ENCODE assay signal across 25 cellular contexts in genomic region chr17:78438694-78439325, GRCh38.
DNase-seq lines count a peak whose midpoint lies in the region; ATAC-seq and TF ChIP-seq lines count a peak whose summit lies in the region.
"Had no signal": no experiment of that assay in that cellular context is flagged by ENCODE, and none has a peak within 500 bp of the region (broad histone marks: within the 10 kb centered on the region; RNA-seq: fewer than 3 reads in every experiment).

No MANE protein-coding gene starts in this region.

- no peak overlapping the region for H3K9ac ChIP-seq in colonic mucosa (ENCODE audit: low read depth in 2 of 2, low read length in 2 of 2)
- H3K9ac ChIP-seq: parathyroid adenoma had no signal

- in situ Hi-C loops in transverse colon (cut with MboI; ENCODE audit: low pct_ligation_motif_present in 1 of 4, low pct_unique_long_range_greater_than_20kb in 1 of 4, low sequenced_read_pairs in 3 of 4), result loop anchor here in 1 of 4 donors (25.0 kb wide), 1 partner anchor 352 kb away; no protein-coding TSS in a partner anchor

- H3K36me3 Mint-ChIP-seq in activated CD8-positive, alpha-beta memory T cell treated with anti-CD3 and anti-CD28 coated beads, Interleukin-2, amount 10 ng/mL, durations not matched to agents 7 days and 5 days, result no peaks in the 10 kb centered on the region
- H3K36me3 Mint-ChIP-seq in GM23338 (ENCODE audit: low read depth), result peaks cover 4% of the 10 kb centered on the region; the same call in 1 of the 3 replicates
- peaks cover 16% of the 10 kb centered on the region for H3K36me3 Mint-ChIP-seq in effector memory CD8-positive, alpha-beta T cell (ENCODE audit: insufficient read depth)
- H3K36me3 Mint-ChIP-seq in progenitor cell of endocrine pancreas (ENCODE audit: insufficient read depth), result no peaks in the 10 kb centered on the region

- peak; percentile 18 for ATAC-seq in activated CD8-positive, alpha-beta memory T cell treated with anti-CD3 and anti-CD28 coated beads, Interleukin-2, amount 10 ng/mL, durations not matched to agents 7 days and 5 days
- ATAC-seq in GM23338 (no peak), body of pancreas (no peak)
- peak; percentile 16 for ATAC-seq in effector memory CD8-positive, alpha-beta T cell (replicated peaks)
- ATAC-seq: heart right ventricle, HepG2, left colon, Panc1, right lobe of liver had no signal

- H3K4me3 Mint-ChIP-seq in activated CD8-positive, alpha-beta memory T cell treated with anti-CD3 and anti-CD28 coated beads, Interleukin-2, amount 10 ng/mL, durations not matched to agents 7 days and 5 days, result no peak overlapping the region
- no peak overlapping the region for H3K4me3 Mint-ChIP-seq in GM23338
- H3K4me3 Mint-ChIP-seq in effector memory CD8-positive, alpha-beta T cell, result no peak overlapping the region
- no peak overlapping the region for H3K4me3 Mint-ChIP-seq in progenitor cell of endocrine pancreas (ENCODE audit: low read depth)

- no peak for DNase-seq in activated CD8-positive, alpha-beta memory T cell treated with anti-CD3 and anti-CD28 coated beads, Interleukin-2, amount 10 ng/mL, durations not matched to agents 7 days and 5 days
- DNase-seq in activated CD8-positive, alpha-beta memory T cell treated with anti-CD3 and anti-CD28 coated beads, Interleukin-2, amount 50 U/mL, for 4 hours, result no peak
- peak; percentile 25 for DNase-seq in GM23338 (ENCODE audit: low spot score)
- no peak for DNase-seq in effector memory CD8-positive, alpha-beta T cell
- DNase-seq in progenitor cell of endocrine pancreas (ENCODE audit: low spot score, unreplicated experiment), result no peak
- DNase-seq in transverse colon, result no peak
- DNase-seq in body of pancreas, result no peak
- DNase-seq in colonic mucosa, result no peak
- DNase-seq: activated CD4-positive, alpha-beta T cell treated with anti-CD3 and anti-CD28 coated beads for 4 hours; BE2C; cerebellar nuclear complex; heart right ventricle; left colon; NCI-H1048; NCI-H1694 treated with DMSO at 0.1 percent for 48 hours; NCI-H2171 treated with DMSO at 0.1 percent for 48 hours; NCI-H524 treated with DMSO at 0.1 percent for 48 hours; NK-92 treated with Interleukin-12 subunit alpha and Interleukin-12 subunit beta, amount 100 ng/mL, for 24 hours; right lobe of liver; SIG-M5; trophoblast cell had no signal

- H3K79me2 ChIP-seq in GM23338 (replicated peaks; ENCODE audit: insufficient read depth), result no peaks in the 10 kb centered on the region
- H3K79me2 ChIP-seq: parathyroid adenoma had no signal

- H3K4me1 Mint-ChIP-seq in activated CD8-positive, alpha-beta memory T cell treated with anti-CD3 and anti-CD28 coated beads, Interleukin-2, amount 10 ng/mL, durations not matched to agents 7 days and 5 days, result no peaks in the 10 kb centered on the region
- peaks cover 19% of the 10 kb centered on the region for H3K4me1 Mint-ChIP-seq in GM23338
- H3K4me1 Mint-ChIP-seq in effector memory CD8-positive, alpha-beta T cell (ENCODE audit: low read depth in 2 of 2), result peaks cover 7 to 8% of the 10 kb centered on the region in 2 donors
- peaks cover 2% of the 10 kb centered on the region for H3K4me1 Mint-ChIP-seq in progenitor cell of endocrine pancreas (ENCODE audit: low read depth)

- no peak overlapping the region for H3K27ac Mint-ChIP-seq in activated CD8-positive, alpha-beta memory T cell treated with anti-CD3 and anti-CD28 coated beads, Interleukin-2, amount 10 ng/mL, durations not matched to agents 7 days and 5 days
- H3K27ac Mint-ChIP-seq in GM23338 (no peak overlapping the region), progenitor cell of endocrine pancreas (peak overlapping the region; percentile 89)
- peak overlapping the region; percentile 59 to 67 for H3K27ac Mint-ChIP-seq in effector memory CD8-positive, alpha-beta T cell

- H3F3A ChIP-seq in GM23338 (replicated peaks; ENCODE audit: low read depth), result no peaks in the 10 kb centered on the region

- H3K4me3 ChIP-seq in GM23338 (no peak overlapping the region), transverse colon (no peak overlapping the region), body of pancreas (no peak overlapping the region), colonic mucosa (no peak overlapping the region)
- H3K4me3 ChIP-seq: HAP-1, heart right ventricle, right lobe of liver had no signal

- no peaks in the 10 kb centered on the region for H3K9me2 ChIP-seq in GM23338 (ENCODE audit: insufficient read depth)

- TF ChIP-seq EP300 in transverse colon (IDR thresholded peaks at IDR 0.05; ENCODE audit: low read depth), result no peak

- no peaks in the 10 kb centered on the region for H3K27me3 Mint-ChIP-seq in activated CD8-positive, alpha-beta memory T cell treated with anti-CD3 and anti-CD28 coated beads, Interleukin-2, amount 10 ng/mL, durations not matched to agents 7 days and 5 days
- peaks cover 11% of the 10 kb centered on the region for H3K27me3 Mint-ChIP-seq in GM23338 (ENCODE audit: insufficient read depth, low read depth, poor library complexity)
- no peaks in the 10 kb centered on the region for H3K27me3 Mint-ChIP-seq in effector memory CD8-positive, alpha-beta T cell
- peaks cover 2% of the 10 kb centered on the region for H3K27me3 Mint-ChIP-seq in progenitor cell of endocrine pancreas

- H2AFZ ChIP-seq in GM23338, result no peak overlapping the region
- H2AFZ ChIP-seq: parathyroid adenoma had no signal

- no peaks in the 10 kb centered on the region for H3K9me3 ChIP-seq in transverse colon
- no peaks in the 10 kb centered on the region for H3K9me3 ChIP-seq in body of pancreas
- H3K9me3 ChIP-seq in colonic mucosa, result no peaks in the 10 kb centered on the region
- H3K9me3 ChIP-seq: BE2C, HAP-1, heart right ventricle, right lobe of liver had no signal

- TF ChIP-seq CTCF in GM23338 (conservative IDR thresholded peaks at IDR 0.05; ENCODE audit: low read depth in 2 of 2) (no peak), progenitor cell of endocrine pancreas (IDR thresholded peaks at IDR 0.05; ENCODE audit: unreplicated experiment) (no peak), transverse colon (IDR thresholded peaks at IDR 0.05) (no peak), body of pancreas (IDR thresholded peaks at IDR 0.05) (no peak), colonic mucosa (IDR thresholded peaks at IDR 0.05) (no peak)

- H3K4me1 ChIP-seq in GM23338 (ENCODE audit: insufficient read depth) (no peaks in the 10 kb centered on the region; the same call in 1 of the 2 replicates), transverse colon (no peaks in the 10 kb centered on the region), body of pancreas (no peaks in the 10 kb centered on the region), colonic mucosa (no peaks in the 10 kb centered on the region)
- H3K4me1 ChIP-seq: HAP-1, parathyroid adenoma, right lobe of liver had no signal

- 75 to 85% methylated on average over 2 to 16 of the region's 16 CpGs for WGBS in transverse colon (ENCODE audit: low coverage in 1 of 2), 2 donors
- 83 to 85% methylated on average over 16 of the region's 16 CpGs for WGBS in body of pancreas, 2 donors

- no peak for TF ChIP-seq POLR2A in transverse colon (IDR thresholded peaks at IDR 0.05)
- TF ChIP-seq POLR2A in body of pancreas (IDR thresholded peaks at IDR 0.05), result no peak

- H3K36me3 ChIP-seq in GM23338 (ENCODE audit: insufficient read depth), result no peaks in the 10 kb centered on the region
- no peaks in the 10 kb centered on the region for H3K36me3 ChIP-seq in transverse colon
- H3K36me3 ChIP-seq in body of pancreas (replicated peaks in 1 of 2; ENCODE audit: insufficient read depth in 1 of 2, low read depth in 2 of 2), result no peaks in the 10 kb centered on the region
- H3K36me3 ChIP-seq in colonic mucosa, result no peaks in the 10 kb centered on the region
- H3K36me3 ChIP-seq: BE2C, HAP-1, heart right ventricle, right lobe of liver had no signal

- peaks cover 2% of the 10 kb centered on the region for H3K9me3 Mint-ChIP-seq in activated CD8-positive, alpha-beta memory T cell treated with anti-CD3 and anti-CD28 coated beads, Interleukin-2, amount 10 ng/mL, durations not matched to agents 7 days and 5 days (ENCODE audit: low read depth)
- H3K9me3 Mint-ChIP-seq in GM23338 (peaks cover 16% of the 10 kb centered on the region), progenitor cell of endocrine pancreas (ENCODE audit: low read depth) (no peaks in the 10 kb centered on the region)
- peaks cover 0 to 2% of the 10 kb centered on the region in 2 donors for H3K9me3 Mint-ChIP-seq in effector memory CD8-positive, alpha-beta T cell

- H3K27ac ChIP-seq in GM23338 (ENCODE audit: low read depth), result no peak overlapping the region
- no peak overlapping the region for H3K27ac ChIP-seq in transverse colon
- no peak overlapping the region for H3K27ac ChIP-seq in body of pancreas
- no peak overlapping the region for H3K27ac ChIP-seq in colonic mucosa
- H3K27ac ChIP-seq: heart right ventricle, parathyroid adenoma, right lobe of liver had no signal

- H3K27me3 ChIP-seq in GM23338 (ENCODE audit: insufficient read depth) (no peaks in the 10 kb centered on the region), transverse colon (peaks cover 8% of the 10 kb centered on the region), body of pancreas (no peaks in the 10 kb centered on the region), colonic mucosa (no peaks in the 10 kb centered on the region)
- H3K27me3 ChIP-seq: BE2C, right lobe of liver had no signal

- intact Hi-C loops in transverse colon (cut with DNase I; ENCODE audit: low total_unique reads), result no loop called here
- intact Hi-C loops in body of pancreas (cut with DNase I), result no loop called here
- intact Hi-C loops in colonic mucosa (cut with DNase I), result no loop called here

- H3K4me2 ChIP-seq in GM23338, result no peak overlapping the region

- H4K20me1 ChIP-seq in GM23338 (replicated peaks; ENCODE audit: insufficient read depth), result no peaks in the 10 kb centered on the region

- CTCF ChIA-PET in activated CD8-positive, alpha-beta memory T cell treated with anti-CD3 and anti-CD28 coated beads, Interleukin-2, amount 10 ng/mL, durations not matched to agents 7 days and 5 days (lab: Charles Lee), result interaction anchor here (0.5 kb wide), 1 partner anchor 1935 kb away, joined by 3 read pairs; no protein-coding TSS in a partner anchor

TF ChIP-seq in GM23338, 12 proteins besides CTCF, POLR2A, EP300 and RAD21 (continues in another document):
- TF ChIP-seq EZH2phosphoT487 (IDR thresholded peaks at IDR 0.05; ENCODE audit: unreplicated experiment), result no peak
- no peak for TF ChIP-seq JUNB (IDR thresholded peaks at IDR 0.05; ENCODE audit: unreplicated experiment)
- TF ChIP-seq ZNF331 (CRISPR knock-in tag; IDR thresholded peaks at IDR 0.05; ENCODE audit: low read depth), result no peak
- no peak for TF ChIP-seq STAT1 (IDR thresholded peaks at IDR 0.05; ENCODE audit: unreplicated experiment)
- no peak for TF ChIP-seq EZH2 (IDR thresholded peaks at IDR 0.05; ENCODE audit: low read depth, unreplicated experiment)

Comparison
In these comparisons a context has a peak if more than half of its experiments do, and no peak if none do; other contexts are left out.
1. ATAC-seq: peak in activated CD8-positive, alpha-beta memory T cell treated with anti-CD3 and anti-CD28 coated beads, Interleukin-2, amount 10 ng/mL, durations not matched to agents 7 days and 5 days (single experiment) and effector memory CD8-positive, alpha-beta T cell (single experiment); none in GM23338 (single experiment) and body of pancreas (single experiment).
2. H3K27ac Mint-ChIP-seq: peak in effector memory CD8-positive, alpha-beta T cell (2 of 2) and progenitor cell of endocrine pancreas (single experiment); none in activated CD8-positive, alpha-beta memory T cell treated with anti-CD3 and anti-CD28 coated beads, Interleukin-2, amount 10 ng/mL, durations not matched to agents 7 days and 5 days (single experiment) and GM23338 (single experiment).